Comparison of ENCODE assay signal across 20 cellular contexts in the genomic region with DNA sequence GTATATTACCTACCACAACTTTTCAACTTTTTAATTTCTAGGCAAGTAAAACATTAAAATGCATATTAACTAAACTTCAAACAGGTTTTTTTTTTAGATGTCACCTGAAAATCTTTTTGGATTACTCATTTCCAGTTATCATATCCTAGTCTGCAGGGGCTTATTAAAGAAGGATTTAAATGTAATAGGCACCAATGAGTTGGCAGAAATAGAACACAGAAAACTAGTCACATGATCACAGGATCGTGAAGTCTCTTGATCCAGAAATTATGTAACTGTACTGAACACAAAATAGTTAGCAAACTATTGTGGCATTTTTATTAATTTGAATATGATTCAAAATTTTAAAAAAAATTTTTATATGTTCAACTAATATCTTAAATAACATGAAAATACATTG.
"Had no signal": no experiment of that assay in that cellular context is flagged by ENCODE, and none has a peak within 500 bp of the region (broad histone marks: within the 10 kb centered on the region; RNA-seq: fewer than 3 reads in every experiment).

No MANE protein-coding gene starts in this region.

- H3K27me3 ChIP-seq: MG63 had no signal

- H3K9me3 ChIP-seq: SK-N-SH had no signal

- H3K27ac Mint-ChIP-seq: T-cell had no signal

- H3K4me3 ChIP-seq: MG63 had no signal

- H3K36me3 ChIP-seq: MG63 had no signal

- FAIRE-seq: RCC 7860 had no signal

- H3K27me3 Mint-ChIP-seq: T-cell had no signal

- H3K4me3 Mint-ChIP-seq: T-cell had no signal

- H3K4me1 Mint-ChIP-seq: T-cell had no signal

- H3K36me3 Mint-ChIP-seq: T-cell had no signal

- DNase-seq: Karpas-422, KG1, MG63, NCI-H1092 treated with DMSO at 0.1 percent for 48 hours, NCI-H1436 treated with DMSO at 0.1 percent for 48 hours, NCI-H1694, NCI-H187 treated with DMSO at 0.1 percent for 48 hours, NCI-H2029 treated with DMSO at 0.1 percent for 48 hours, NCI-H2171 treated with DMSO at 0.1 percent for 48 hours, NCI-H345, NCI-H446 treated with DMSO at 0.1 percent for 48 hours, NCI-H510A treated with DMSO at 0.1 percent for 48 hours, NCI-H526, Right ventricle myocardium superior, RPMI8226, SIG-M5, SK-N-SH, SW 1271, T-cell had no signal
